ENCODE assay signal across 37 cellular contexts in the genomic region with DNA sequence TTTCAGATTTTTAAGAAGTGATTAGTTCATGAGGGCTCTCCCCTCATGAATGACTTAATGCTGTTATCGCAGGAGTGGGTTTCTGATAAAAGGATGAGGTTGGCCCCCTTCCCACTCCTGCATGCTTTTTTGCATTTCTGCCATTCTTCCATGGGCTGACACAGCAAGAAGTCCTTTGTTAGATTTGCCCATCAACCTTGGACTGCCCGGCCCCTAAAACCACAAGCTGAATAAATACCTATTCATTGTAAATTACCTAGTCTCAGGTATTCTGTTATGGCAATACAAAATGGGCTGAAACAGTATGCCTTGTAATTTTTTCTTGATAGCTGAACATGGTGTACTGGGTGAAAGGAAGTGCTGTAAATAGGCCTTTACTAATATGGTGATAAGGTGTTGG.
"Had no signal": no experiment of that assay in that cellular context is flagged by ENCODE, and none has a peak within 500 bp of the region (broad histone marks: within the 10 kb centered on the region; RNA-seq: fewer than 3 reads in every experiment).

No MANE protein-coding gene starts in this region.

- H3K27ac ChIP-seq: adrenal gland, cardiac muscle cell, WERI-Rb-1 had no signal

- H3K9me3 ChIP-seq: adrenal gland had no signal

- H3K9me3 Mint-ChIP-seq: activated naive CD4-positive, alpha-beta T cell treated with anti-CD3 and anti-CD28 coated beads for 36 hours; activated T-helper 17 cell treated with anti-CD3 and anti-CD28 coated beads, Interleukin-2, amount 50 U/mL, for 72 hours; central memory CD8-positive, alpha-beta T cell had no signal

- H3K4me1 Mint-ChIP-seq: activated CD4-positive, alpha-beta T cell treated with anti-CD3 and anti-CD28 coated beads for 36 hours; activated T-helper 17 cell treated with anti-CD3 and anti-CD28 coated beads, Interleukin-2, amount 50 U/mL, for 72 hours; WTC11 had no signal

- DNase-seq: activated CD4-positive, alpha-beta memory T cell treated with anti-CD3 and anti-CD28 coated beads, Interleukin-2, amount 10 ng/mL, durations not matched to agents 7 days and 5 days; activated CD4-positive, alpha-beta T cell treated with anti-CD3 and anti-CD28 coated beads for 1 hour; activated CD4-positive, alpha-beta T cell treated with anti-CD3 and anti-CD28 coated beads for 36 hours; activated CD4-positive, alpha-beta T cell treated with anti-CD3 and anti-CD28 coated beads for 48 hours; activated CD4-positive, alpha-beta T cell treated with anti-CD3 and anti-CD28 coated beads, Interleukin-2, amount 10 ng/mL, durations not matched to agents 7 days and 5 days; activated CD4-positive, alpha-beta T cell treated with anti-CD3 and anti-CD28 coated beads, Interleukin-2, amount 50 U/mL, for 48 hours; activated CD4-positive, CD25-positive, alpha-beta regulatory T cell; activated CD8-positive, alpha-beta memory T cell treated with anti-CD3 and anti-CD28 coated beads, Interleukin-2, amount 50 U/mL, for 4 hours; activated effector memory CD4-positive, alpha-beta T cell treated with anti-CD3 and anti-CD28 coated beads, Interleukin-2, amount 50 U/mL, for 16 hours; activated gamma-delta T cell treated with Interleukin-2 at 50 U/mL for 16 hours; activated naive CD4-positive, alpha-beta T cell; activated naive CD4-positive, alpha-beta T cell treated with anti-CD3 and anti-CD28 coated beads for 36 hours; activated naive CD4-positive, alpha-beta T cell treated with anti-CD3 and anti-CD28 coated beads, Interleukin-2, amount 50 U/mL, for 16 hours; activated naive CD8-positive, alpha-beta T cell treated with anti-CD3 and anti-CD28 coated beads for 36 hours; activated T-cell treated with anti-CD3 and anti-CD28 coated beads for 4 hours; activated T-cell treated with anti-CD3 and anti-CD28 coated beads, Interleukin-2, amount 50 U/mL, for 1 hour; activated T-cell treated with anti-CD3 and anti-CD28 coated beads, Interleukin-2, amount 50 U/mL, for 4 hours; activated T-cell treated with anti-CD3 and anti-CD28 coated beads, Interleukin-2, amount 50 U/mL, for 72 hours; adrenal gland; amniotic stem cell; aorta; caudate nucleus; cerebellar nuclear complex; T-helper 2 cell; T-helper 9 cell; WERI-Rb-1 had no signal

- H3K36me3 Mint-ChIP-seq: activated naive CD8-positive, alpha-beta T cell treated with anti-CD3 and anti-CD28 coated beads for 36 hours; brain; WTC11 had no signal

- H3K36me3 ChIP-seq: adrenal gland, cardiac muscle cell, WERI-Rb-1 had no signal

- H3K27me3 Mint-ChIP-seq: activated CD4-positive, alpha-beta memory T cell treated with anti-CD3 and anti-CD28 coated beads, Interleukin-2, amount 10 ng/mL, durations not matched to agents 7 days and 5 days; activated CD4-positive, alpha-beta T cell treated with anti-CD3 and anti-CD28 coated beads for 36 hours; activated CD4-positive, alpha-beta T cell treated with anti-CD3 and anti-CD28 coated beads, Interleukin-2, amount 10 ng/mL, durations not matched to agents 7 days and 5 days; activated naive CD8-positive, alpha-beta T cell treated with anti-CD3 and anti-CD28 coated beads for 36 hours; activated T-helper 17 cell treated with anti-CD3 and anti-CD28 coated beads, Interleukin-2, amount 50 U/mL, for 72 hours; brain; central memory CD8-positive, alpha-beta T cell had no signal

- H3K27me3 ChIP-seq: adrenal gland, cardiac muscle cell had no signal

- H3K27ac Mint-ChIP-seq: activated CD4-positive, alpha-beta memory T cell treated with anti-CD3 and anti-CD28 coated beads, Interleukin-2, amount 10 ng/mL, durations not matched to agents 7 days and 5 days; activated CD4-positive, alpha-beta T cell treated with anti-CD3 and anti-CD28 coated beads for 36 hours; activated CD4-positive, alpha-beta T cell treated with anti-CD3 and anti-CD28 coated beads, Interleukin-2, amount 10 ng/mL, durations not matched to agents 7 days and 5 days; activated naive CD4-positive, alpha-beta T cell treated with anti-CD3 and anti-CD28 coated beads for 36 hours; activated naive CD4-positive, alpha-beta T cell treated with anti-CD3 and anti-CD28 coated beads, Interleukin-2, amount 50 U/mL, for 72 hours; activated naive CD8-positive, alpha-beta T cell treated with anti-CD3 and anti-CD28 coated beads for 36 hours; activated T-cell treated with anti-CD3 and anti-CD28 coated beads, Interleukin-2, amount 50 U/mL, for 72 hours; activated T-helper 1 cell treated with anti-CD3 and anti-CD28 coated beads, Interleukin-12 subunit alpha, Interleukin-12 subunit beta, Interleukin-2, Interleukin-4 antibody, amounts not matched to agents 30 ng/mL and 10 ng/mL and 1 ng/mL, durations not matched to agents 14 hours and 24 hours and 36 hours; activated T-helper 17 cell treated with anti-CD3 and anti-CD28 coated beads, Interleukin-2, amount 50 U/mL, for 72 hours; brain; T-helper 1 cell treated with Interleukin-12 subunit alpha and Interleukin-12 subunit beta and Interleukin-4 antibody, amounts not matched to agents 30 μg/mL and 1 μg/mL, for 36 hours; T-helper 2 cell treated with Interferon-gamma antibody and Interleukin-4, amounts not matched to agents 5 μg/mL and 100 μg/mL, for 36 hours; WTC11 had no signal

- FAIRE-seq: TTC549 had no signal

- H3K4me3 Mint-ChIP-seq: activated CD4-positive, alpha-beta memory T cell treated with anti-CD3 and anti-CD28 coated beads, Interleukin-2, amount 10 ng/mL, durations not matched to agents 7 days and 5 days; activated CD4-positive, alpha-beta T cell treated with anti-CD3 and anti-CD28 coated beads for 36 hours; activated CD4-positive, alpha-beta T cell treated with anti-CD3 and anti-CD28 coated beads, Interleukin-2, amount 10 ng/mL, durations not matched to agents 7 days and 5 days; activated naive CD4-positive, alpha-beta T cell treated with anti-CD3 and anti-CD28 coated beads for 36 hours; activated naive CD8-positive, alpha-beta T cell treated with anti-CD3 and anti-CD28 coated beads for 36 hours; activated T-cell treated with anti-CD3 and anti-CD28 coated beads, Interleukin-2, amount 50 U/mL, for 4 hours; activated T-cell treated with anti-CD3 and anti-CD28 coated beads, Interleukin-2, amount 50 U/mL, for 72 hours; activated T-helper 1 cell treated with anti-CD3 and anti-CD28 coated beads, Interleukin-12 subunit alpha, Interleukin-12 subunit beta, Interleukin-2, Interleukin-4 antibody, amounts not matched to agents 30 ng/mL and 10 ng/mL and 1 ng/mL, durations not matched to agents 14 hours and 24 hours and 36 hours; activated T-helper 17 cell treated with anti-CD3 and anti-CD28 coated beads, Interleukin-2, amount 50 U/mL, for 72 hours; brain; central memory CD8-positive, alpha-beta T cell; T-helper 1 cell treated with Interleukin-12 subunit alpha and Interleukin-12 subunit beta and Interleukin-4 antibody, amounts not matched to agents 30 μg/mL and 1 μg/mL, for 36 hours; T-helper 2 cell treated with Interferon-gamma antibody and Interleukin-4, amounts not matched to agents 5 μg/mL and 100 μg/mL, for 36 hours; WTC11 had no signal

- H3K4me3 ChIP-seq: adrenal gland, cardiac muscle cell had no signal

- ATAC-seq: activated CD4-positive, alpha-beta T cell treated with anti-CD3 and anti-CD28 coated beads for 36 hours; activated CD4-positive, CD25-positive, alpha-beta regulatory T cell treated with anti-CD3 and anti-CD28 coated beads, Interleukin-2, amount 50 U/mL, for 24 hours; activated naive CD4-positive, alpha-beta T cell treated with anti-CD3 and anti-CD28 coated beads, Interleukin-2, amount 50 U/mL, for 72 hours; activated T-cell treated with anti-CD3 and anti-CD28 coated beads, Interleukin-2, amount 50 U/mL, for 4 hours; activated T-cell treated with anti-CD3 and anti-CD28 coated beads, Interleukin-2, amount 50 U/mL, for 72 hours; activated T-helper 17 cell treated with anti-CD3 and anti-CD28 coated beads, Interleukin-2, amount 50 U/mL, for 72 hours; WTC11 had no signal

- H3K4me1 ChIP-seq: adrenal gland had no signal
